Comparison of ENCODE assay signal across 1 cellular context in genomic region chr16:2205104-2205966, GRCh38.
A peak's percentile ranks its signal among the peaks of the same experiment; 100 is the strongest.
TF ChIP-seq lines count a peak whose summit lies in the region.

MLST8 (plus strand) TSS chr16:2205454; CDS start chr16:2206086, 632 bp downstream.

TF ChIP-seq in GM12878, 131 proteins besides CTCF, POLR2A, EP300 and RAD21 (continued from another document and continues in another):
- TF ChIP-seq ZNF592 (IDR thresholded peaks at IDR 0.05) = no peak
- TF ChIP-seq SIN3A (IDR thresholded peaks at IDR 0.05; ENCODE audit: low read depth, low read length) = peak; percentile 41; the same call in 1 of the 2 replicates
- no peak for TF ChIP-seq SUPT20H (IDR thresholded peaks at IDR 0.05; ENCODE audit: borderline replicate concordance, control insufficient read depth, low read depth, low read length)
- TF ChIP-seq STAT1 (conservative IDR thresholded peaks at IDR 0.05) = 0 out of 2 replicates have a peak, but pooled peaks have one; percentile 23
- TF ChIP-seq BRCA1 (IDR thresholded peaks at IDR 0.05; ENCODE audit: low read depth, low read length) = no peak
- TF ChIP-seq E2F4 (IDR thresholded peaks at IDR 0.05; ENCODE audit: low read depth, low read length) = no peak
- no peak for TF ChIP-seq FOS (IDR thresholded peaks at IDR 0.05; ENCODE audit: borderline replicate concordance, extremely low read depth, insufficient read length)
- TF ChIP-seq, protein P1, sequence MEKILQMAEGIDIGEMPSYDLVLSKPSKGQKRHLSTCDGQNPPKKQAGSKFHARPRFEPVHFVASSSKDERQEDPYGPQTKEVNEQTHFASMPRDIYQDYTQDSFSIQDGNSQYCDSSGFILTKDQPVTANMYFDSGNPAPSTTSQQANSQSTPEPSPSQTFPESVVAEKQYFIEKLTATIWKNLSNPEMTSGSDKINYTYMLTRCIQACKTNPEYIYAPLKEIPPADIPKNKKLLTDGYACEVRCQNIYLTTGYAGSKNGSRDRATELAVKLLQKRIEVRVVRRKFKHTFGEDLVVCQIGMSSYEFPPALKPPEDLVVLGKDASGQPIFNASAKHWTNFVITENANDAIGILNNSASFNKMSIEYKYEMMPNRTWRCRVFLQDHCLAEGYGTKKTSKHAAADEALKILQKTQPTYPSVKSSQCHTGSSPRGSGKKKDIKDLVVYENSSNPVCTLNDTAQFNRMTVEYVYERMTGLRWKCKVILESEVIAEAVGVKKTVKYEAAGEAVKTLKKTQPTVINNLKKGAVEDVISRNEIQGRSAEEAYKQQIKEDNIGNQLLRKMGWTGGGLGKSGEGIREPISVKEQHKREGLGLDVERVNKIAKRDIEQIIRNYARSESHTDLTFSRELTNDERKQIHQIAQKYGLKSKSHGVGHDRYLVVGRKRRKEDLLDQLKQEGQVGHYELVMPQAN (conservative IDR thresholded peaks at IDR 0.05) = peak; percentile 86
- 0 out of 2 replicates have a peak, but pooled peaks have one; percentile 19 for TF ChIP-seq SPI1 (IDR thresholded peaks at IDR 0.05; ENCODE audit: borderline replicate concordance, insufficient read depth, low read depth, low read length)
- no peak for TF ChIP-seq BCL3 (IDR thresholded peaks at IDR 0.05; ENCODE audit: borderline replicate concordance, insufficient read depth, low read depth, low read length, poor library complexity, severe bottlenecking)
- TF ChIP-seq NR2C1 (IDR thresholded peaks at IDR 0.05) = no peak
- TF ChIP-seq ESRRA (IDR thresholded peaks at IDR 0.05; ENCODE audit: low read length) = no peak; the same call in 1 of the 2 replicates
- no peak for TF ChIP-seq YBX1 (IDR thresholded peaks at IDR 0.05)
- no peak for TF ChIP-seq NFYA (IDR thresholded peaks at IDR 0.05; ENCODE audit: borderline replicate concordance, low read depth, low read length)
- TF ChIP-seq SMARCA5 (IDR thresholded peaks at IDR 0.05) = no peak; the same call in 1 of the 2 replicates
- peak; percentile 96; the same call in 1 of the 2 replicates for TF ChIP-seq ZNF207 (IDR thresholded peaks at IDR 0.05; ENCODE audit: borderline replicate concordance)
- no peak for TF ChIP-seq CHD4 (IDR thresholded peaks at IDR 0.05)
- TF ChIP-seq SIX5 (IDR thresholded peaks at IDR 0.05; ENCODE audit: low read depth, low read length, severe bottlenecking) = peak; percentile 55
- 0 out of 2 replicates have a peak, but pooled peaks have one; percentile 36 for TF ChIP-seq NFXL1 (IDR thresholded peaks at IDR 0.05; ENCODE audit: borderline replicate concordance)
- TF ChIP-seq ZNF622 (IDR thresholded peaks at IDR 0.05) = no peak
- peak; percentile 95 for TF ChIP-seq KLF5 (IDR thresholded peaks at IDR 0.05; ENCODE audit: partially characterized antibody)
- peak; percentile 100 for TF ChIP-seq IKZF1 (conservative IDR thresholded peaks at IDR 0.05)
- TF ChIP-seq BCLAF1 (IDR thresholded peaks at IDR 0.05) = peak; percentile 87
- 0 out of 2 replicates have a peak, but pooled peaks have one; percentile 67 for TF ChIP-seq TBL1XR1 (IDR thresholded peaks at IDR 0.05; ENCODE audit: low read depth, low read length)
- TF ChIP-seq PRDM15 (CRISPR knock-in tag; IDR thresholded peaks at IDR 0.05) = no peak
- peak; percentile 88 to 96 for TF ChIP-seq BHLHE40 (IDR thresholded peaks at IDR 0.05; ENCODE audit: borderline replicate concordance in 1 of 2, low read depth in 2 of 2, low read length in 1 of 2)
- TF ChIP-seq HDAC6 (IDR thresholded peaks at IDR 0.05; ENCODE audit: unreplicated experiment) = no peak
- TF ChIP-seq ZZZ3 (IDR thresholded peaks at IDR 0.05; ENCODE audit: control insufficient read depth, insufficient read length, low read depth) = no peak
- TF ChIP-seq MTA2 (IDR thresholded peaks at IDR 0.05; ENCODE audit: low read depth) = peak; percentile 15; the same call in 1 of the 2 replicates
- TF ChIP-seq POU2F2 (IDR thresholded peaks at IDR 0.05; ENCODE audit: borderline replicate concordance, low read depth, low read length) = peak; percentile 62
- TF ChIP-seq TCF3 (IDR thresholded peaks at IDR 0.05; ENCODE audit: borderline replicate concordance, insufficient read depth, low read depth, low read length) = 0 out of 2 replicates have a peak, but pooled peaks have one; percentile 17
- TF ChIP-seq ZBTB4 (CRISPR knock-in tag; IDR thresholded peaks at IDR 0.05) = no peak
- peak in 1 of 2 experiments; percentile 19; a peak in 1 of 4 replicates for TF ChIP-seq IKZF2 (IDR thresholded peaks at IDR 0.05)
- TF ChIP-seq CBX3 (IDR thresholded peaks at IDR 0.05; ENCODE audit: borderline replicate concordance, low read depth) = no peak
- peak; percentile 87 for TF ChIP-seq YY1 (IDR thresholded peaks at IDR 0.05; ENCODE audit: low read depth, low read length)
- TF ChIP-seq RCOR1 (conservative IDR thresholded peaks at IDR 0.05; ENCODE audit: low read depth, low read length) = no peak
- peak; percentile 96 for TF ChIP-seq FOXK2 (IDR thresholded peaks at IDR 0.05)
- TF ChIP-seq USF2 (IDR thresholded peaks at IDR 0.05; ENCODE audit: borderline replicate concordance, low read depth, low read length) = no peak; the same call in 1 of the 2 replicates
- TF ChIP-seq SUZ12 (IDR thresholded peaks at IDR 0.05; ENCODE audit: unreplicated experiment) = no peak
- no peak for TF ChIP-seq CEBPB (IDR thresholded peaks at IDR 0.05; ENCODE audit: borderline replicate concordance in 1 of 2, low read depth in 2 of 2, low read length in 2 of 2)
- no peak for TF ChIP-seq ZSCAN29 (IDR thresholded peaks at IDR 0.05)
